In the genomic region with DNA sequence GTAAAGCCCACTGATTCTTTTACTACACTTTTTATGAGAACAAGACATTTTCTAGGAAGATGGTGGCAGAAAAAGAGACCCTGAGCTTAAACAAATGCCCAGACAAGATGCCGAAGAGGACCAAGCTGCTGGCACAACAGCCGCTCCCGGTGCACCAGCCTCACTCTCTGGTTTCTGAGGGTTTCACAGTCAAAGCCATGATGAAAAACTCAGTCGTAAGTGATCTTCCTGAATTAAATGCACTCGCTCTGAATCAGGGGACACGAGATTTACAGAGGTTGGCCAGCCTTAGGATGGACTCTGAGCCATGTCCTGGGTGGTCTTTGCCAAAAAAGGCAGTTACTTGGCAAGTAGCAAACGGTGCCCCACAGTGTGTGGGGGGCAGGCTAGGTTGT, we compare ENCODE assay signal across 8 cellular contexts. TPM values are rescaled to one million over a fixed set of nuclear protein-coding genes. Genes with fewer than 3 reads are reported as not detected.
DNase-seq lines count a peak whose midpoint lies in the region; ATAC-seq and TF ChIP-seq lines count a peak whose summit lies in the region.

No MANE protein-coding gene starts in this region.

- H2AFZ ChIP-seq in fibroblast of lung (ENCODE audit: low read length), result peak overlapping the region; percentile 33

- H3K9me3 ChIP-seq in ES-I3 (ENCODE audit: control insufficient read depth, insufficient read depth, low read length) (no peaks in the 10 kb centered on the region), fibroblast of lung (ENCODE audit: control insufficient read depth, insufficient read depth, low read depth, low read length) (no peaks in the 10 kb centered on the region)

- H3K79me2 ChIP-seq in fibroblast of lung (ENCODE audit: control insufficient read depth, insufficient read depth, low read length), result no peaks in the 10 kb centered on the region

- no peak for ATAC-seq in GM21423 (IDR thresholded peaks at IDR 0.05; ENCODE audit: unreplicated experiment)

- no peak for TF ChIP-seq CTCF in fibroblast of lung (conservative IDR thresholded peaks at IDR 0.05 in 1 of 2, IDR thresholded peaks at IDR 0.05 in 1 of 2; ENCODE audit: low read depth in 1 of 2, low read length in 2 of 2)
- TF ChIP-seq CTCF in retinal pigment epithelial cell (conservative IDR thresholded peaks at IDR 0.05; ENCODE audit: low read depth, low read length), result no peak

- H3K4me1 ChIP-seq in ES-I3 (ENCODE audit: insufficient read depth, low read length) (peaks cover 6% of the 10 kb centered on the region; the same call in 1 of the 2 replicates), fibroblast of lung (ENCODE audit: control insufficient read depth, extremely low read depth, insufficient read depth, low read length) (peaks cover 2% of the 10 kb centered on the region)

- H3K9ac ChIP-seq in ES-I3 (ENCODE audit: low read depth, low read length) (peak overlapping the region; percentile 20; the same call in 1 of the 2 replicates), fibroblast of lung (ENCODE audit: insufficient read depth, low read length) (no peak overlapping the region)

- H3K36me3 ChIP-seq in ES-I3 (ENCODE audit: insufficient read depth, low read length), result no peaks in the 10 kb centered on the region
- no peaks in the 10 kb centered on the region for H3K36me3 ChIP-seq in fibroblast of lung (ENCODE audit: control insufficient read depth, insufficient read depth, low read length)

- no peaks in the 10 kb centered on the region for H4K20me1 ChIP-seq in fibroblast of lung (ENCODE audit: control insufficient read depth, extremely low read depth, insufficient read depth, low read length)

- peak overlapping the region; percentile 39 to 84 (median 52) for H3K4me3 ChIP-seq in fibroblast of lung (replicated peaks in 1 of 4; ENCODE audit: control extremely low read depth in 1 of 4, insufficient read depth in 1 of 4, low read depth in 3 of 4, low read length in 4 of 4)
- H3K4me3 ChIP-seq in retinal pigment epithelial cell (ENCODE audit: low read length), result peak overlapping the region; percentile 51

- H3K4me2 ChIP-seq in fibroblast of lung (ENCODE audit: extremely low read depth, insufficient read depth, low read length), result peak overlapping the region; percentile 91

- no peaks in the 10 kb centered on the region for H3K27me3 ChIP-seq in fibroblast of lung (ENCODE audit: control insufficient read depth, insufficient read depth, low read length)

- H3K27ac ChIP-seq in fibroblast of lung (ENCODE audit: insufficient read depth, low read length), result peak overlapping the region; percentile 62

- peak; percentile 28 for DNase-seq in T1000 (lab: John Stamatoyannopoulos, UW)
- DNase-seq in fibroblast of lung (ENCODE audit: low read depth in 2 of 2), result peak in 1 of 2 donors; percentile 10
- DNase-seq in retinal pigment epithelial cell (ENCODE audit: low read depth), result no peak
- DNase-seq in stimulated activated naive CD4-positive, alpha-beta T cell (lab: John Stamatoyannopoulos, UW), result no peak
- DNase-seq in NCI-H446 (lab: John Stamatoyannopoulos, UW), result no peak
- DNase-seq in mesenteric fat pad (ENCODE audit: low spot score), result no peak

RNA-seq across cellular contexts. Expression of gene PACRG, which starts 0.4 kb away (rescaled TPM):
- total RNA-seq in fibroblast of lung, result 0.26 and 0.66 TPM in 2 replicates
- polyA plus RNA-seq in fibroblast of lung, result 0.30 and 0.77 TPM in 2 replicates
- polyA plus RNA-seq in fibroblast of lung (2012), result 0.20 TPM in 1 of 2 replicates, not detected in the other
- not detected in 2 replicates for polyA minus RNA-seq in fibroblast of lung (ENCODE audit: low replicate concordance)
- total RNA-seq in mesenteric fat pad, result not detected

RNA-seq across cellular contexts. Expression of gene PRKN, which starts 0.6 kb away (rescaled TPM):
- total RNA-seq in fibroblast of lung (4.6 and 5.6 TPM in 2 replicates), mesenteric fat pad (10.1 TPM)
- polyA plus RNA-seq in fibroblast of lung, result 0.43 and 0.70 TPM in 2 replicates
- 0.41 and 0.71 TPM in 2 replicates for polyA plus RNA-seq in fibroblast of lung (2012)
- 0.71 TPM in 1 of 2 replicates, not detected in the other for polyA minus RNA-seq in fibroblast of lung (ENCODE audit: low replicate concordance)
